25 cellular contexts compared by ENCODE assay signal in genomic region chr2:161344737-161345136, GRCh38.
"Had no signal": no experiment of that assay in that cellular context is flagged by ENCODE, and none has a peak within 500 bp of the region (broad histone marks: within the 10 kb centered on the region; RNA-seq: fewer than 3 reads in every experiment).

No MANE protein-coding gene starts in this region.

- H3K4me3 Mint-ChIP-seq: activated CD4-positive, alpha-beta T cell treated with anti-CD3 and anti-CD28 coated beads for 36 hours; activated CD8-positive, alpha-beta T cell treated with anti-CD3 and anti-CD28 coated beads for 36 hours; activated naive CD4-positive, alpha-beta T cell treated with anti-CD3 and anti-CD28 coated beads, Interleukin-2, amount 50 U/mL, for 24 hours; activated T-cell treated with anti-CD3 and anti-CD28 coated beads, Interleukin-2, amount 50 U/mL, for 72 hours; T-helper 17 cell had no signal

- H2AFZ ChIP-seq: PC-9 had no signal

- H3K4me3 ChIP-seq: body of pancreas, MG63, PC-9 had no signal

- H3K9me3 ChIP-seq: body of pancreas had no signal

- H3K27me3 ChIP-seq: body of pancreas, MG63 had no signal

- H3K27ac ChIP-seq: body of pancreas, KMS-11, PC-9, WERI-Rb-1 had no signal

- H3K27ac Mint-ChIP-seq: activated CD4-positive, alpha-beta T cell treated with anti-CD3 and anti-CD28 coated beads for 36 hours; activated CD8-positive, alpha-beta T cell treated with anti-CD3 and anti-CD28 coated beads for 36 hours; activated naive CD4-positive, alpha-beta T cell treated with anti-CD3 and anti-CD28 coated beads, Interleukin-2, amount 50 U/mL, for 24 hours; activated T-cell treated with anti-CD3 and anti-CD28 coated beads, Interleukin-2, amount 50 U/mL, for 72 hours; activated T-helper 2 cell treated with anti-CD3 and anti-CD28 coated beads, Interferon-gamma antibody, Interleukin-2, Interleukin-4, amounts not matched to agents 10 μg/mL and 5 μg/mL and 100 μg/mL, durations not matched to agents 14 hours and 24 hours and 36 hours; T-helper 17 cell had no signal

- H3K27me3 Mint-ChIP-seq: activated CD4-positive, alpha-beta T cell treated with anti-CD3 and anti-CD28 coated beads for 36 hours; activated CD8-positive, alpha-beta T cell treated with anti-CD3 and anti-CD28 coated beads for 36 hours; activated naive CD4-positive, alpha-beta T cell treated with anti-CD3 and anti-CD28 coated beads, Interleukin-2, amount 50 U/mL, for 24 hours; T-helper 17 cell had no signal

- H3K4me2 ChIP-seq: KMS-11, PC-9 had no signal

- ATAC-seq: activated CD4-positive, alpha-beta T cell treated with anti-CD3 and anti-CD28 coated beads for 36 hours; activated CD8-positive, alpha-beta T cell treated with anti-CD3 and anti-CD28 coated beads for 36 hours; activated T-cell treated with anti-CD3 and anti-CD28 coated beads, Interleukin-2, amount 50 U/mL, for 72 hours; body of pancreas; T-helper 17 cell had no signal

- H3K4me1 ChIP-seq: body of pancreas had no signal

- H3K9me3 Mint-ChIP-seq: activated naive CD4-positive, alpha-beta T cell treated with anti-CD3 and anti-CD28 coated beads, Interleukin-2, amount 50 U/mL, for 24 hours had no signal

- H3K9ac ChIP-seq: KMS-11 had no signal

- DNase-seq: activated CD4-positive, alpha-beta T cell treated with anti-CD3 and anti-CD28 coated beads for 36 hours; activated CD8-positive, alpha-beta memory T cell treated with anti-CD3 and anti-CD28 coated beads, Interleukin-2, amount 50 U/mL, for 4 hours; activated CD8-positive, alpha-beta T cell treated with anti-CD3 and anti-CD28 coated beads for 36 hours; activated gamma-delta T cell treated with Interleukin-2 at 50 U/mL for 16 hours; activated T-cell treated with anti-CD3 and anti-CD28 coated beads, Interleukin-2, amount 50 U/mL, for 72 hours; aorta; body of pancreas; IMR-90; MG63; NCI-H1092; NCI-H1417; NCI-H1694; NCI-H2029 treated with DMSO at 0.1 percent for 48 hours; NCI-H345; NCI-H510A; NCI-H526 treated with DMSO at 0.1 percent for 48 hours; NK-92 treated with Interleukin-12 subunit alpha and Interleukin-12 subunit beta, amount 100 ng/mL, for 24 hours; PC-9; SHP77 treated with DMSO at 0.1 percent for 48 hours; T-helper 17 cell; T-helper 9 cell; WERI-Rb-1 had no signal
